ENCODE assay signal across 17 cellular contexts in the genomic region with DNA sequence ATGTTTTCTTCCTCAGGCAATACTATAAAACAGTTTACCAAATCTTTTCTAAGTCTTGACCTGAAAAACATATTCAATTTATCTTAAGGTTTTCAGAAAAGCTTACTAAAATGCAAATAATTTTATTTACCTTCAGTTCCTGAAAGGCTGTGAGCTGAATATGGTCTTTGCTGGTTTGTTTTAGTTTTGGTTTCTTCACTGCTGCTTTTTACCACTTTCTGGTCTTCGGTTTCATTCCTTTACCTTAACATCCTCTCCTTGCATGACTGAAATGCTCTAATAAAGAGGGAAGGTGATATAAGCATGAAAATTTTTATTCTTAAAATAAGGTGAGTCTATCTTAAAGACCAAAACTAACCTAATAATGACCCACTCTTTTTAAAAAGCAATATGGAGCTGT.
"Had no signal": no experiment of that assay in that cellular context is flagged by ENCODE, and none has a peak within 500 bp of the region (broad histone marks: within the 10 kb centered on the region; RNA-seq: fewer than 3 reads in every experiment).

No MANE protein-coding gene starts in this region.

- H3K4me1 ChIP-seq: breast epithelium, neural progenitor cell, suprapubic skin, upper lobe of left lung had no signal

- H3K36me3 ChIP-seq: breast epithelium, neural progenitor cell, ovary, suprapubic skin, upper lobe of left lung, WERI-Rb-1 had no signal

- H3K9me3 ChIP-seq: breast epithelium, ovary, suprapubic skin, upper lobe of left lung had no signal

- H3K27me3 ChIP-seq: neural progenitor cell, ovary, suprapubic skin, upper lobe of left lung had no signal

- H3K4me3 ChIP-seq: breast epithelium, neural progenitor cell, ovary, suprapubic skin, upper lobe of left lung had no signal

- H3K9ac ChIP-seq: neural progenitor cell had no signal

- ATAC-seq: activated CD4-positive, alpha-beta T cell treated with anti-CD3 and anti-CD28 coated beads for 36 hours; activated T-cell treated with anti-CD3 and anti-CD28 coated beads, Interleukin-2, amount 50 U/mL, for 72 hours; stimulated activated naive CD8-positive, alpha-beta T cell treated with anti-CD3 and anti-CD28 coated beads, Interleukin-15, Interleukin-2, amounts not matched to agents 100 U/mL and 50 U/mL, for 24 hours had no signal

- H3K27ac ChIP-seq: breast epithelium, neural progenitor cell, suprapubic skin, upper lobe of left lung, WERI-Rb-1 had no signal

- H2AFZ ChIP-seq: neural progenitor cell had no signal

- H3K4me2 ChIP-seq: neural progenitor cell had no signal

- DNase-seq: activated CD4-positive, alpha-beta memory T cell treated with anti-CD3 and anti-CD28 coated beads, Interleukin-2, amount 10 ng/mL, durations not matched to agents 7 days and 5 days; activated CD4-positive, alpha-beta T cell treated with anti-CD3 and anti-CD28 coated beads for 36 hours; activated CD8-positive, alpha-beta memory T cell treated with anti-CD3 and anti-CD28 coated beads, Interleukin-2, amount 50 U/mL, for 4 hours; activated gamma-delta T cell treated with Interleukin-2 at 50 U/mL for 16 hours; activated naive CD8-positive, alpha-beta T cell treated with anti-CD3 and anti-CD28 coated beads for 36 hours; activated T-cell treated with anti-CD3 and anti-CD28 coated beads, Interleukin-2, amount 50 U/mL, for 72 hours; anterior cingulate cortex; hippocampal formation; ovary; stimulated activated CD4-positive, alpha-beta T cell treated with anti-CD3 and anti-CD28 coated beads, Interleukin-4, amount 100 ng/mL, for 1 hour; stimulated activated CD8-positive, alpha-beta memory T cell treated with anti-CD3 and anti-CD28 coated beads, Interleukin-4, amount 100 ng/mL, for 48 hours; stimulated activated naive CD8-positive, alpha-beta T cell treated with anti-CD3 and anti-CD28 coated beads, Interleukin-15, Interleukin-2, amounts not matched to agents 100 U/mL and 50 U/mL, for 24 hours; upper lobe of left lung; WERI-Rb-1 had no signal
